ENCODE assay signal across 13 cellular contexts in the genomic region with DNA sequence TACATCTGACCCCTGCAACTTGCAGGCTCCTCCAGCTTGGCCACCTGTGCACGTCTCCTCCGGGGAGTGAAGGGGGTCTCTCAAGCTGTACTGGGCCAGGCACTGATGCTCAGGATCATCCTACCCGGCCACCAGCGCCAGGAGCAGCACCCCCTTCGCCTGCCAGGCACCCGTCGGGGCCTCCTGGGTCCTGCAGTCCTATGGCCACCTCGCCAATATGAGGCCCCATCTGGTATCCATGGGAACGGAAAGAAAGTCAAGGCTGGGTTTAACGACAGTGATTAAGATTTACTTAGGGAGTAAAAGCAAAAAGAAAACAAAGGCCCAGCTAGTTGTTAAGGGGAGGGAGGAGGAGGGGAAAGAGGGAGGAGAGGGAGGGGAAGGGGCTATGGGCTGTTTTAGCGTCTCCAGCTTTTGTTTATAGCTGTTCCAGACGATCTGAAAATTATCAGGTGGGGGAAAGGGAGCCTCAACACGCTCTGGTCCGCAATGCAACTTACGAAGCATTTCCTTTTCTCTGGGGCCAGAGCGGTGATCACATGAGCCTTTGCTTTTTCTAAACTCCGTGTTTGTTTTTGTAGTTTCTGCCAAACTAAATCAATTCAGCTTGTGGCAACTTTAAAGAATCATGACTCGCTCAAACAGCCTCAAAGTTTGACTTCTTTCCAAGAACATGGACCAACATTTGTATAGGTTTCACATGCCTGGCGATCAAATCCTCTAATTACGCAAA.
A peak's percentile ranks its signal among the peaks of the same experiment; 100 is the strongest.
DNase-seq lines count a peak whose midpoint lies in the region; ATAC-seq and TF ChIP-seq lines count a peak whose summit lies in the region.
"Had no signal": no experiment of that assay in that cellular context is flagged by ENCODE, and none has a peak within 500 bp of the region (broad histone marks: within the 10 kb centered on the region; RNA-seq: fewer than 3 reads in every experiment).

No MANE protein-coding gene starts in this region.

- ATAC-seq in GM19463 (IDR thresholded peaks at IDR 0.05; ENCODE audit: unreplicated experiment) (no peak), HG02981 (IDR thresholded peaks at IDR 0.05; ENCODE audit: unreplicated experiment) (no peak)

- H3K4me1 ChIP-seq in parathyroid adenoma = peaks cover 3% of the 10 kb centered on the region
- H3K4me1 ChIP-seq: Caco-2 had no signal

- H3K9me3 ChIP-seq in SK-N-MC (ENCODE audit: low read depth, low read length) = no peaks in the 10 kb centered on the region
- no peaks in the 10 kb centered on the region for H3K9me3 ChIP-seq in parathyroid adenoma (ENCODE audit: control insufficient read depth, low read length)
- H3K9me3 ChIP-seq: Caco-2 had no signal

- H3K4me2 ChIP-seq in parathyroid adenoma (ENCODE audit: low read length) = no peak overlapping the region

- H3K27ac ChIP-seq in SK-N-MC = peak overlapping the region; percentile 76
- peak overlapping the region; percentile 39 for H3K27ac ChIP-seq in parathyroid adenoma

- H3K9ac ChIP-seq in SK-N-MC (ENCODE audit: insufficient read length) (peak overlapping the region; percentile 41), parathyroid adenoma (no peak overlapping the region)

- peak overlapping the region; percentile 46 for H2AFZ ChIP-seq in parathyroid adenoma

- H3K36me3 ChIP-seq in BJ (ENCODE audit: control insufficient read depth, insufficient read depth, low read length) (no peaks in the 10 kb centered on the region), SK-N-MC (ENCODE audit: insufficient read depth, low read length) (no peaks in the 10 kb centered on the region), parathyroid adenoma (ENCODE audit: control insufficient read depth, insufficient read depth, low read length) (no peaks in the 10 kb centered on the region)

- H3K4me3 ChIP-seq in BJ (ENCODE audit: low read depth, low read length) (peak overlapping the region; percentile 10; the same call in 1 of the 2 replicates), SK-N-MC (peak overlapping the region; percentile 47), parathyroid adenoma (ENCODE audit: low read depth, low read length) (no peak overlapping the region)

- POLR2A ChIA-PET in BJ (lab: Charles Lee) = no interaction called here

- H3K79me2 ChIP-seq in parathyroid adenoma = peaks cover 5% of the 10 kb centered on the region

- TF ChIP-seq CTCF in BJ (IDR thresholded peaks at IDR 0.05; ENCODE audit: insufficient read depth, low read depth, low read length) (no peak), parathyroid adenoma (IDR thresholded peaks at IDR 0.05) (no peak)

- peak; percentile 44 for DNase-seq in BJ (ENCODE audit: low read depth)
- DNase-seq in SK-N-MC (ENCODE audit: low read depth, low spot score) = no peak
- peak; percentile 5 for DNase-seq in foreskin melanocyte
- DNase-seq in A172 (ENCODE audit: low spot score) = no peak
- no peak for DNase-seq in stimulated activated CD4-positive, alpha-beta T cell treated with anti-CD3 and anti-CD28 coated beads, Interleukin-2, amount 100 ng/mL, for 48 hours
- DNase-seq: activated CD4-positive, CD25-positive, alpha-beta regulatory T cell; anterior cingulate cortex; Caco-2; NCI-H774; stimulated activated CD8-positive, alpha-beta memory T cell treated with anti-CD3 and anti-CD28 coated beads, Interleukin-4, amount 100 ng/mL, for 48 hours had no signal

- CTCF ChIA-PET in BJ (lab: Yijun Ruan, JAX) = interaction anchor here (0.7 to 1.3 kb wide), 2 partner anchors 56 to 83 kb away, joined by 3 read pairs; no protein-coding TSS in a partner anchor

- H3K27me3 ChIP-seq in BJ (ENCODE audit: control insufficient read depth, insufficient read depth, low read length) (peaks cover 4% of the 10 kb centered on the region), parathyroid adenoma (ENCODE audit: control insufficient read depth, insufficient read depth, low read length) (no peaks in the 10 kb centered on the region)

Comparison
In these comparisons a context has a peak if more than half of its experiments do, and no peak if none do; other contexts are left out.
1. DNase-seq: peak in BJ (single experiment) and foreskin melanocyte (single experiment); none in SK-N-MC (single experiment), A172 (single experiment) and stimulated activated CD4-positive, alpha-beta T cell treated with anti-CD3 and anti-CD28 coated beads, Interleukin-2, amount 100 ng/mL, for 48 hours (0 of 2).